8 cellular contexts compared by ENCODE assay signal in the genomic region with DNA sequence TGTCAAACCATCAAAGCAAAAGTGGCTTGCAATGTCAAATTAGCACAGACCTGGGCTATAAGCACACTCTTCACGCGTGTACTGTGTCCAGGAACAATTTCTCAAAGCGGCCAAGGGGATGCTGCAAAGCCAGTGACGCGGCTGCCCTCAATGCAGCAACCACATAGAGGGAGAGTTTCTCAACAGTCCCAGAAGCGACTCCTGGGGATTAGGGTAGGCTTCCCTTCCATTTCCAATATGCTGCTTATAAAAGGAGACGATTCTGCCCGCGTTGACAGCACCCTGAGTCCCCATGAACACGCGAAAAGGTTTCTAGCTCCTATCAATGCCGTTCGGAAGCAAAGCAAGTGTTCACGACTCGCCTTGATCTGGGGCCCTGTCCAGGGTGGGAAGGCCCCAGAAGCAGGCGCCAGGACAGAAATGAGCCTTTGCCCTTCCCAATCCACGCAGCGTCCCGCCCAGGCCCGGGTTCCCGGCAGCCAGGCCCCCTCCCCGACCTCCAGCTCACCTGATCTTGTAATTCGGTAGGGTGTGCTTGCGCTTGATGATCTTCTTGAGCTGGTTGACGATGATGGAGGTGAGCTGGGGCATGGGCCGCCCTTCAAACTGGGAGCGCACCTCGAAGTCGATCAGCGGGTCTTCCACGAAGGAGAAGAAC. TPM values are rescaled to one million over a fixed set of nuclear protein-coding genes. Genes with fewer than 3 reads are reported as not detected.
A peak's percentile ranks its signal among the peaks of the same experiment; 100 is the strongest.
DNase-seq lines count a peak whose midpoint lies in the region; ATAC-seq and TF ChIP-seq lines count a peak whose summit lies in the region.

No MANE protein-coding gene starts in this region.

- peak overlapping the region in 2 of 3 donors; percentile 88 to 92 for H3K27ac Mint-ChIP-seq in IgD-negative memory B cell
- peak overlapping the region; percentile 75 for H3K27ac Mint-ChIP-seq in stimulated activated naive B cell treated with anti-CD40 and anti-IgM and Interleukin-4, amounts not matched to agents 10 μg/mL and 1 μg/mL and 100 μg/mL, for 72 hours

- 2 to 3% methylated on average over 31 of the region's 31 CpGs for WGBS in ectodermal cell, 2 experiments
- 0 to 1% methylated on average over 31 of the region's 31 CpGs for WGBS in lung, 2 donors

- H3K27me3 Mint-ChIP-seq in IgD-negative memory B cell: peaks cover 6% of the 10 kb centered on the region
- H3K27me3 Mint-ChIP-seq in stimulated activated naive B cell treated with anti-CD40 and anti-IgM and Interleukin-4, amounts not matched to agents 10 μg/mL and 1 μg/mL and 100 μg/mL, for 72 hours: peaks cover 5 to 16% of the 10 kb centered on the region in 2 donors

- H3K36me3 ChIP-seq in ectodermal cell (ENCODE audit: control insufficient read depth, insufficient read depth, low read length): no peaks in the 10 kb centered on the region
- H3K36me3 ChIP-seq in lung (ENCODE audit: control insufficient read depth in 2 of 2, insufficient read depth in 2 of 2, low read length in 2 of 2): no peaks in the 10 kb centered on the region

- no peak for ATAC-seq in lung (ENCODE audit: insufficient read depth, low FRiP score)
- ATAC-seq in stimulated activated naive B cell treated with anti-CD40 and anti-IgM and Interleukin-4, amounts not matched to agents 10 μg/mL and 1 μg/mL and 100 μg/mL, for 72 hours (replicated peaks): no peak
- ATAC-seq in GM19328 (IDR thresholded peaks at IDR 0.05; ENCODE audit: unreplicated experiment): no peak

- no peaks in the 10 kb centered on the region for H3K9me3 Mint-ChIP-seq in IgD-negative memory B cell
- H3K9me3 Mint-ChIP-seq in stimulated activated naive B cell treated with anti-CD40 and anti-IgM and Interleukin-4, amounts not matched to agents 10 μg/mL and 1 μg/mL and 100 μg/mL, for 72 hours: no peaks in the 10 kb centered on the region

- H3K4me1 Mint-ChIP-seq in IgD-negative memory B cell: peaks cover 25 to 31% (median 28%) of the 10 kb centered on the region in 3 donors
- H3K4me1 Mint-ChIP-seq in stimulated activated naive B cell treated with anti-CD40 and anti-IgM and Interleukin-4, amounts not matched to agents 10 μg/mL and 1 μg/mL and 100 μg/mL, for 72 hours: peaks cover 14 to 45% of the 10 kb centered on the region in 2 donors

- H3K27ac ChIP-seq in VCaP (peak overlapping the region; percentile 83), ectodermal cell (ENCODE audit: insufficient read depth, low read depth, low read length, poor library complexity, severe bottlenecking) (no peak overlapping the region), lung (ENCODE audit: low read depth in 1 of 2, low read length in 1 of 2) (peak overlapping the region in 1 of 2 donors; percentile 78)

- DNase-seq in activated gamma-delta T cell treated with Interleukin-2 at 50 U/mL for 16 hours (peak; percentile 36), activated gamma-delta T cell (lab: John Stamatoyannopoulos, UW) (no peak), lung (ENCODE audit: low spot score) (peak; percentile 49)
- DNase-seq in stimulated activated naive B cell treated with anti-CD40 and anti-IgM and Interleukin-4, amounts not matched to agents 10 μg/mL and 1 μg/mL and 100 μg/mL, for 72 hours: no peak

- H3K36me3 Mint-ChIP-seq in IgD-negative memory B cell: peaks cover 1% of the 10 kb centered on the region
- H3K36me3 Mint-ChIP-seq in stimulated activated naive B cell treated with anti-CD40 and anti-IgM and Interleukin-4, amounts not matched to agents 10 μg/mL and 1 μg/mL and 100 μg/mL, for 72 hours: peaks cover 9 to 14% of the 10 kb centered on the region in 2 donors

- peak overlapping the region; percentile 93 to 98 (median 96) for H3K4me3 Mint-ChIP-seq in IgD-negative memory B cell
- peak overlapping the region; percentile 93 to 96 for H3K4me3 Mint-ChIP-seq in stimulated activated naive B cell treated with anti-CD40 and anti-IgM and Interleukin-4, amounts not matched to agents 10 μg/mL and 1 μg/mL and 100 μg/mL, for 72 hours

- H3K4me3 ChIP-seq in ectodermal cell (ENCODE audit: insufficient read depth, low read depth, low read length) (peak overlapping the region; percentile 92), lung (peak overlapping the region; percentile 62)

- H3K9me3 ChIP-seq in ectodermal cell (ENCODE audit: control insufficient read depth, low read length) (no peaks in the 10 kb centered on the region), lung (ENCODE audit: control insufficient read depth in 2 of 2, insufficient read depth in 1 of 2, low read length in 1 of 2) (no peaks in the 10 kb centered on the region)

- peaks cover 4% of the 10 kb centered on the region for H3K4me1 ChIP-seq in ectodermal cell (ENCODE audit: control insufficient read depth, insufficient read depth, low read length)
- peaks cover 0 to 7% of the 10 kb centered on the region in 2 donors for H3K4me1 ChIP-seq in lung (ENCODE audit: control insufficient read depth in 2 of 2, insufficient read depth in 2 of 2, low read length in 2 of 2)

- no peak for TF ChIP-seq CTCF in VCaP (conservative IDR thresholded peaks at IDR 0.05)
- no peak for TF ChIP-seq CTCF in lung (IDR thresholded peaks at IDR 0.05; ENCODE audit: control extremely low read depth, extremely low read depth)

- H3K27me3 ChIP-seq in ectodermal cell (ENCODE audit: control insufficient read depth, insufficient read depth, low read length, poor library complexity, severe bottlenecking) (peaks cover 39% of the 10 kb centered on the region), lung (ENCODE audit: control insufficient read depth, insufficient read depth) (no peaks in the 10 kb centered on the region)

RNA-seq across cellular contexts. Expression of a gene that starts 1.3 kb away (rescaled TPM):
- 8.2 TPM for polyA plus RNA-seq in IgD-negative memory B cell
- polyA plus RNA-seq in ectodermal cell (2013, experiment 1 of 4): 15.6 TPM
- 16.4 TPM for polyA plus RNA-seq in ectodermal cell (2013, experiment 2 of 4)
- polyA plus RNA-seq in ectodermal cell (2013, experiment 3 of 4): 16.5 TPM
- polyA plus RNA-seq in ectodermal cell (2013, experiment 4 of 4): 17.5 TPM
- total RNA-seq in lung: 10 to 100 TPM; 27.5 to 32.0 TPM
- polyA plus RNA-seq in lung: 10 to 100 TPM in 1 of 2 donors, 1 to 10 TPM in 1; 3.7 to 11.0 TPM

Comparison
In these comparisons a context has a peak if more than half of its experiments do, and no peak if none do; other contexts are left out.
1. DNase-seq: peak in activated gamma-delta T cell treated with Interleukin-2 at 50 U/mL for 16 hours (single experiment) and lung (single experiment); none in activated gamma-delta T cell (single experiment) and stimulated activated naive B cell treated with anti-CD40 and anti-IgM and Interleukin-4, amounts not matched to agents 10 μg/mL and 1 μg/mL and 100 μg/mL, for 72 hours (single experiment).